ENCODE assay signal across 1 cellular context in the genomic region with DNA sequence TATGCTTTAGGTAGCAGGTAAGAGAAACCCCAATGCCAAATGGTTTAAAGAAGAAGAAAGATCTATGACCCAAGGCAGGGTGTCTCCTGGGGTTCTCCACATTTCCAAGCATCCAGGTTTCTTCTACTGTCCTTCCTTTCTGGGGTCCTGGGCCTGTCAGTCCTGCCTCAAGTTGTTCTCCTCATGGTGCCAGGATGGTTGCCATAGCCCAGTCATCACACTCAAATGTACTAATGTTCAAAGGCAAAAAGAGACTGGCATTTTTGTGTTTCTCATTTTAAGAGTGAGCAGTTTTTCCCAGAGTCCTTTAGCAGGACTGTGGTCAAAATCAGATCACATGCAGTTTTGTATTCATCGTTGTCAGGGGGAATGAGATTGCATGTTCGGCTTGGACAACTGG.
TF ChIP-seq lines count a peak whose summit lies in the region.

No MANE protein-coding gene starts in this region.

TF ChIP-seq in K562, 482 proteins besides CTCF, POLR2A, EP300 and RAD21 (continued from another document):
- TF ChIP-seq, protein P1, sequence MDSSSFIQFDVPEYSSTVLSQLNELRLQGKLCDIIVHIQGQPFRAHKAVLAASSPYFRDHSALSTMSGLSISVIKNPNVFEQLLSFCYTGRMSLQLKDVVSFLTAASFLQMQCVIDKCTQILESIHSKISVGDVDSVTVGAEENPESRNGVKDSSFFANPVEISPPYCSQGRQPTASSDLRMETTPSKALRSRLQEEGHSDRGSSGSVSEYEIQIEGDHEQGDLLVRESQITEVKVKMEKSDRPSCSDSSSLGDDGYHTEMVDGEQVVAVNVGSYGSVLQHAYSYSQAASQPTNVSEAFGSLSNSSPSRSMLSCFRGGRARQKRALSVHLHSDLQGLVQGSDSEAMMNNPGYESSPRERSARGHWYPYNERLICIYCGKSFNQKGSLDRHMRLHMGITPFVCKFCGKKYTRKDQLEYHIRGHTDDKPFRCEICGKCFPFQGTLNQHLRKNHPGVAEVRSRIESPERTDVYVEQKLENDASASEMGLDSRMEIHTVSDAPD (CRISPR knock-in tag; IDR thresholded peaks at IDR 0.05), result no peak
- no peak for TF ChIP-seq ZNF197 (CRISPR knock-in tag; IDR thresholded peaks at IDR 0.05; ENCODE audit: low read depth)
